10 cellular contexts compared by ENCODE assay signal in genomic region chr17:83109793-83110645, GRCh38. TPM values are rescaled to one million over a fixed set of nuclear protein-coding genes. Genes with fewer than 3 reads are reported as not detected.
A peak's percentile ranks its signal among the peaks of the same experiment; 100 is the strongest.
DNase-seq lines count a peak whose midpoint lies in the region; ATAC-seq, FAIRE-seq and TF ChIP-seq lines count a peak whose summit lies in the region.
"Had no signal": no experiment of that assay in that cellular context is flagged by ENCODE, and none has a peak within 500 bp of the region (broad histone marks: within the 10 kb centered on the region; RNA-seq: fewer than 3 reads in every experiment).

No MANE protein-coding gene starts in this region.

- peak overlapping the region; percentile 75 for H2BK5ac ChIP-seq in trophoblast cell (ENCODE audit: low read depth, low read length, poor library complexity)

- no peak for FAIRE-seq in GM19239 (lab: Jason Lieb, UNC)
- FAIRE-seq: GM18507 had no signal

- no peaks in the 10 kb centered on the region for H3K9me3 ChIP-seq in Peyer's patch
- peaks cover 26% of the 10 kb centered on the region for H3K9me3 ChIP-seq in trophoblast cell (ENCODE audit: insufficient read depth, low read depth, low read length)

- H4K8ac ChIP-seq in trophoblast cell (ENCODE audit: low read depth, low read length) = peak overlapping the region; percentile 33

- H3K4me3 ChIP-seq in Peyer's patch (peak overlapping the region in 2 of 4 donors; percentile 7 to 18), trophoblast cell (ENCODE audit: low read depth, low read length) (no peak overlapping the region)

- H3K23ac ChIP-seq in trophoblast cell (ENCODE audit: low read length) = no peak overlapping the region

- H2AK5ac ChIP-seq in trophoblast cell (ENCODE audit: low read length) = peak overlapping the region; percentile 38

- TF ChIP-seq CTCF in Peyer's patch (IDR thresholded peaks at IDR 0.05) = no peak

- H3K4ac ChIP-seq in trophoblast cell (ENCODE audit: low read depth, low read length) = peak overlapping the region; percentile 49

- H4K91ac ChIP-seq in trophoblast cell (ENCODE audit: low read depth, low read length) = peak overlapping the region; percentile 88

- intact Hi-C loops in head of caudate nucleus (cut with DNase I) = no loop called here

- WGBS in trophoblast cell (ENCODE audit: extremely low coverage, insufficient coverage, insufficient read length) = no CpG with 5 or more reads among the region's 37 CpGs

- peaks cover 2% of the 10 kb centered on the region for H3K79me2 ChIP-seq in trophoblast cell (ENCODE audit: control insufficient read depth, insufficient read depth, low read length, poor library complexity)

- no peak overlapping the region for H3K4me2 ChIP-seq in trophoblast cell (ENCODE audit: low read length)

- H3K36me3 ChIP-seq in Peyer's patch = no peaks in the 10 kb centered on the region
- H3K36me3 ChIP-seq in trophoblast cell (ENCODE audit: control insufficient read depth in 1 of 2, insufficient read depth in 2 of 2, low read length in 2 of 2) = no peaks in the 10 kb centered on the region

- H2AFZ ChIP-seq in trophoblast cell (ENCODE audit: insufficient read depth, low read length, poor library complexity) = peak overlapping the region; percentile 53

- peak overlapping the region; percentile 86 for H3K14ac ChIP-seq in trophoblast cell (ENCODE audit: low read length)

- H3K27ac ChIP-seq in Peyer's patch = peak overlapping the region; percentile 11 to 36 (median 26)
- no peak overlapping the region for H3K27ac ChIP-seq in trophoblast cell (ENCODE audit: low read depth, low read length)

- DNase-seq in DMS53 (lab: John Stamatoyannopoulos, UW) (peak; percentile 66), Peyer's patch (peak; percentile 44 to 85 (median 73)), fibroblast of peridontal ligament (ENCODE audit: extremely low read depth) (peak; percentile 95), trophoblast cell (peak; percentile 84 to 87), head of caudate nucleus (no peak), GM19239 (ENCODE audit: insufficient read length, low spot score) (no peak)
- DNase-seq: naive B cell had no signal

- no peak overlapping the region for H3K9ac ChIP-seq in trophoblast cell (ENCODE audit: low read length)

- H3K4me1 ChIP-seq in Peyer's patch (peaks cover 0 to 12% (median 0%) of the 10 kb centered on the region in 4 donors), trophoblast cell (ENCODE audit: control insufficient read depth in 1 of 2, insufficient read depth in 2 of 2, low read length in 2 of 2) (peaks cover 11% of the 10 kb centered on the region in 2 experiments)

- ATAC-seq in GM18858 (IDR thresholded peaks at IDR 0.05; ENCODE audit: unreplicated experiment) (no peak), HG03571 (IDR thresholded peaks at IDR 0.05; ENCODE audit: unreplicated experiment) (no peak)

- peak overlapping the region; percentile 60 for H3K18ac ChIP-seq in trophoblast cell (ENCODE audit: low read length)

- TF ChIP-seq POLR2A in Peyer's patch (IDR thresholded peaks at IDR 0.05) = no peak

- peaks cover 8% of the 10 kb centered on the region for H3K79me1 ChIP-seq in trophoblast cell (ENCODE audit: low read length)

- H3K27me3 ChIP-seq in Peyer's patch = no peaks in the 10 kb centered on the region
- H3K27me3 ChIP-seq in trophoblast cell (ENCODE audit: insufficient read depth, low read length) = no peaks in the 10 kb centered on the region

- H2BK120ac ChIP-seq in trophoblast cell (ENCODE audit: insufficient read depth, low read length, poor library complexity) = peak overlapping the region; percentile 64

- H2BK12ac ChIP-seq in trophoblast cell (ENCODE audit: low read length) = peak overlapping the region; percentile 74

- no peak overlapping the region for H4K12ac ChIP-seq in trophoblast cell (ENCODE audit: low read depth, low read length)

RNA-seq across cellular contexts. Expression of gene METRNL, which starts 30.6 kb away (rescaled TPM):
- 100 to 1,000 TPM in 3 of 4 donors, 10 to 100 TPM in 1; 73.4 to 170 (median 117) TPM for total RNA-seq in Peyer's patch
- 73.5 and 78.5 TPM in 2 replicates for polyA plus RNA-seq in trophoblast cell (2013)

Comparison
In these comparisons a context has a peak if more than half of its experiments do, and no peak if none do; other contexts are left out.
1. DNase-seq: peak in DMS53 (single experiment), Peyer's patch (3 of 3), fibroblast of peridontal ligament (single experiment) and trophoblast cell (2 of 2); none in head of caudate nucleus (0 of 42) and GM19239 (single experiment).